In the genomic region with DNA sequence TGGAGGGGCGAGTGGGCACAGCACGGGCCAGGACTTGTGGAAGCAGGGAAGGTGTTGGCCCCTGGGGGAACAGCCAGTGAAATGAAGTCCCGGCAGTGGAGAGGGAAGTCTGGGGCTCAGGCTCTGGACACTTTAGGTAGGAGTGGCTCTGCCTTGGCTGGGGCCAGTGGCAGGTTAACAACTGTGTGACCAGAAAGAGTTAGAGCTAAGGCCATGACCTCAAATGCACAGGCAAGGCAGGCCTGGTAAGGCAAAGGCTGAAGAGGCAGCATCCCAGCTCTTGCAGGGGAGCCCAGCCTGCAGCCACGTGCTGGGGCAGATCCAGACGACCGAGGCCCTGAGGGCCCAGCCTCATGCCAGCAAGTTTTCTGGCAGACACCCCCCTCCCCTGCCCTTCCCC, we compare ENCODE assay signal across 20 cellular contexts. TPM values are rescaled to one million over a fixed set of nuclear protein-coding genes. Genes with fewer than 3 reads are reported as not detected.
"Had no signal": no experiment of that assay in that cellular context is flagged by ENCODE, and none has a peak within 500 bp of the region (broad histone marks: within the 10 kb centered on the region; RNA-seq: fewer than 3 reads in every experiment).

No MANE protein-coding gene starts in this region.

- H3K36me3 Mint-ChIP-seq: activated naive CD8-positive, alpha-beta T cell treated with anti-CD3 and anti-CD28 coated beads, Interleukin-2, amount 10 ng/mL, durations not matched to agents 7 days and 5 days; naive thymus-derived CD8-positive, alpha-beta T cell; stimulated activated naive B cell treated with anti-CD40 and anti-IgM and Interleukin-4, amounts not matched to agents 10 μg/mL and 1 μg/mL and 100 μg/mL, for 72 hours had no signal

- H3K9me3 ChIP-seq: body of pancreas, esophagus muscularis mucosa, heart right ventricle, left ventricle myocardium inferior, spleen had no signal

- H3K27me3 Mint-ChIP-seq: activated naive CD8-positive, alpha-beta T cell treated with anti-CD3 and anti-CD28 coated beads, Interleukin-2, amount 10 ng/mL, durations not matched to agents 7 days and 5 days had no signal

- DNase-seq: activated CD4-positive, alpha-beta T cell treated with anti-CD3 and anti-CD28 coated beads, Interleukin-2, amount 50 U/mL, for 4 hours; activated naive CD4-positive, alpha-beta T cell treated with Interleukin-2 at 50 U/mL for 16 hours; activated naive CD8-positive, alpha-beta T cell treated with anti-CD3 and anti-CD28 coated beads, Interleukin-2, amount 10 ng/mL, durations not matched to agents 7 days and 5 days; activated T-cell treated with anti-CD3 and anti-CD28 coated beads for 4 hours; amygdala; body of pancreas; central memory CD4-positive, alpha-beta T cell; heart right ventricle; left ventricle myocardium inferior; naive thymus-derived CD8-positive, alpha-beta T cell; spleen; stimulated activated CD4-positive, alpha-beta T cell treated with anti-CD3 and anti-CD28 coated beads, Interleukin-4, amount 100 ng/mL, for 4 hours; stimulated activated naive B cell treated with anti-CD40 and anti-IgM and Interleukin-4, amounts not matched to agents 10 μg/mL and 1 μg/mL and 100 μg/mL, for 72 hours; T-helper 2 cell had no signal

- H3K79me2 ChIP-seq: parathyroid adenoma had no signal

- H3K4me1 Mint-ChIP-seq: stimulated activated naive B cell treated with anti-CD40 and anti-IgM and Interleukin-4, amounts not matched to agents 10 μg/mL and 1 μg/mL and 100 μg/mL, for 72 hours had no signal

- H3K27ac ChIP-seq: body of pancreas, coronary artery, esophagus muscularis mucosa, parathyroid adenoma, VCaP had no signal

- ATAC-seq: body of pancreas; naive thymus-derived CD8-positive, alpha-beta T cell; stimulated activated naive B cell treated with anti-CD40 and anti-IgM and Interleukin-4, amounts not matched to agents 10 μg/mL and 1 μg/mL and 100 μg/mL, for 72 hours had no signal

- H3K9ac ChIP-seq: parathyroid adenoma had no signal

- H3K36me3 ChIP-seq: esophagus muscularis mucosa had no signal

- H3K27ac Mint-ChIP-seq: activated naive CD8-positive, alpha-beta T cell treated with anti-CD3 and anti-CD28 coated beads, Interleukin-2, amount 10 ng/mL, durations not matched to agents 7 days and 5 days; stimulated activated naive B cell treated with anti-CD40 and anti-IgM and Interleukin-4, amounts not matched to agents 10 μg/mL and 1 μg/mL and 100 μg/mL, for 72 hours had no signal

- H2AFZ ChIP-seq: parathyroid adenoma had no signal

- H3K4me3 ChIP-seq: body of pancreas, coronary artery, esophagus muscularis mucosa, heart right ventricle, left ventricle myocardium inferior, spleen had no signal

- H3K9me3 Mint-ChIP-seq: activated naive CD8-positive, alpha-beta T cell treated with anti-CD3 and anti-CD28 coated beads, Interleukin-2, amount 10 ng/mL, durations not matched to agents 7 days and 5 days; naive thymus-derived CD8-positive, alpha-beta T cell had no signal

- H3K27me3 ChIP-seq: body of pancreas, esophagus muscularis mucosa, heart right ventricle, spleen had no signal

- H3K4me1 ChIP-seq: body of pancreas, esophagus muscularis mucosa, parathyroid adenoma, spleen had no signal

- H3K4me3 Mint-ChIP-seq: activated naive CD8-positive, alpha-beta T cell treated with anti-CD3 and anti-CD28 coated beads, Interleukin-2, amount 10 ng/mL, durations not matched to agents 7 days and 5 days; naive thymus-derived CD8-positive, alpha-beta T cell; stimulated activated naive B cell treated with anti-CD40 and anti-IgM and Interleukin-4, amounts not matched to agents 10 μg/mL and 1 μg/mL and 100 μg/mL, for 72 hours had no signal

RNA-seq across cellular contexts. Expression of a gene that starts 21.5 kb away (rescaled TPM):
- total RNA-seq: activated naive CD8-positive, alpha-beta T cell treated with anti-CD3 and anti-CD28 coated beads, Interleukin-2, amount 10 ng/mL, durations not matched to agents 7 days and 5 days; body of pancreas; esophagus muscularis mucosa; kidney epithelial cell; naive thymus-derived CD8-positive, alpha-beta T cell; spleen; ureter had no signal
- polyA plus RNA-seq: naive thymus-derived CD8-positive, alpha-beta T cell; spleen had no signal
